Comparison of ENCODE assay signal across 15 cellular contexts in genomic region chr15:73375755-73376305, GRCh38. TPM values are rescaled to one million over a fixed set of nuclear protein-coding genes. Genes with fewer than 3 reads are reported as not detected.
DNase-seq lines count a peak whose midpoint lies in the region; ATAC-seq, FAIRE-seq and TF ChIP-seq lines count a peak whose summit lies in the region.
"Had no signal": no experiment of that assay in that cellular context is flagged by ENCODE, and none has a peak within 500 bp of the region (broad histone marks: within the 10 kb centered on the region; RNA-seq: fewer than 3 reads in every experiment).

No MANE protein-coding gene starts in this region.

- no peaks in the 10 kb centered on the region for H3K9me3 ChIP-seq in SJCRH30 (replicated peaks)
- H3K9me3 ChIP-seq in neural cell (ENCODE audit: low read length): no peaks in the 10 kb centered on the region
- no peaks in the 10 kb centered on the region for H3K9me3 ChIP-seq in OCI-LY7 (ENCODE audit: low read length)

- CTCF ChIA-PET in OCI-LY7 (lab: Charles Lee; ENCODE audit: unreplicated experiment): no interaction called here

- BruUV-seq in OCI-LY7 (replicated peaks; lab: Mats Ljungman, UMichigan): no TSS peak

- peak; percentile 98 for FAIRE-seq in HTR-8/SVneo (lab: Jason Lieb, UNC)

- intact Hi-C loops in OCI-LY7 (cut with micrococcal nuclease; ENCODE audit: unreplicated experiment): no loop called here

- H3K4me2 ChIP-seq in neural cell (ENCODE audit: low read length): no peak overlapping the region
- H3K4me2 ChIP-seq in OCI-LY7 (ENCODE audit: low read length): no peak overlapping the region
- H3K4me2 ChIP-seq: PC-9 had no signal

- H3K9me2 ChIP-seq in neural cell (ENCODE audit: insufficient read depth, low read length) (no peaks in the 10 kb centered on the region), OCI-LY7 (ENCODE audit: insufficient read depth, low read length) (no peaks in the 10 kb centered on the region)

- H3K36me3 ChIP-seq in SJCRH30 (no peaks in the 10 kb centered on the region), neural cell (ENCODE audit: insufficient read depth, low read length) (no peaks in the 10 kb centered on the region), OCI-LY7 (ENCODE audit: insufficient read depth, low read length) (no peaks in the 10 kb centered on the region)
- H3K36me3 ChIP-seq: tibial artery had no signal

- H3F3A ChIP-seq in neural cell (ENCODE audit: insufficient read depth, low read length, poor library complexity, severe bottlenecking): no peaks in the 10 kb centered on the region

- H3K27me3 ChIP-seq in SJCRH30 (no peaks in the 10 kb centered on the region), neural cell (ENCODE audit: insufficient read depth, low read depth, low read length) (no peaks in the 10 kb centered on the region)

- H3K27ac ChIP-seq in SJCRH30 (no peak overlapping the region), neural cell (ENCODE audit: low read length) (no peak overlapping the region), OCI-LY7 (ENCODE audit: low read depth, low read length, poor library complexity, severe bottlenecking) (no peak overlapping the region)
- H3K27ac ChIP-seq: epithelial cell of prostate, PC-9, tibial artery had no signal

- no peak for ATAC-seq in GM19023 (IDR thresholded peaks at IDR 0.05; ENCODE audit: unreplicated experiment)

- peak; percentile 78 for DNase-seq in HTR-8/SVneo (ENCODE audit: insufficient read length, low spot score)
- DNase-seq in NCI-H2107 treated with DMSO at 0.1 percent for 48 hours (lab: John Stamatoyannopoulos, UW; ENCODE audit: unreplicated experiment): peak; percentile 85
- peak; percentile 18 to 26 for DNase-seq in SJCRH30
- DNase-seq in OCI-LY7 (ENCODE audit: low spot score): no peak
- no peak for DNase-seq in stimulated activated CD4-positive, alpha-beta T cell treated with anti-CD3 and anti-CD28 coated beads, Interleukin-1b, Interleukin-23, amount 100 ng/mL, for 48 hours
- DNase-seq: activated naive CD4-positive, alpha-beta T cell treated with anti-CD3 and anti-CD28 coated beads, Interleukin-2, amount 50 U/mL, for 16 hours; cerebellar nuclear complex; hypothalamus; PC-9; tibial artery had no signal

- H2AFZ ChIP-seq in neural cell (ENCODE audit: low read depth, low read length): no peak overlapping the region
- no peak overlapping the region for H2AFZ ChIP-seq in OCI-LY7 (ENCODE audit: low read length)
- H2AFZ ChIP-seq: PC-9 had no signal

- H3K79me2 ChIP-seq in neural cell (replicated peaks; ENCODE audit: insufficient read depth, low read length) (no peaks in the 10 kb centered on the region), OCI-LY7 (ENCODE audit: insufficient read depth, low read depth, low read length) (no peaks in the 10 kb centered on the region)

- H3K9ac ChIP-seq in neural cell (ENCODE audit: low read length): no peak overlapping the region

- TF ChIP-seq EP300 in neural cell (conservative IDR thresholded peaks at IDR 0.05; ENCODE audit: poor library complexity, severe bottlenecking): peak; percentile 29

- TF ChIP-seq RAD21 in neural cell (conservative IDR thresholded peaks at IDR 0.05): no peak

- POLR2A ChIA-PET in OCI-LY7 (lab: Charles Lee): no interaction called here

- H4K20me1 ChIP-seq in neural cell (ENCODE audit: insufficient read depth) (no peaks in the 10 kb centered on the region), OCI-LY7 (ENCODE audit: insufficient read depth, low read length) (no peaks in the 10 kb centered on the region)

- H3K4me1 ChIP-seq in SJCRH30 (no peaks in the 10 kb centered on the region), OCI-LY7 (ENCODE audit: insufficient read depth, low read length, poor library complexity, severe bottlenecking) (no peaks in the 10 kb centered on the region)
- H3K4me1 ChIP-seq: tibial artery had no signal

- no peak for TF ChIP-seq CTCF in neural cell (IDR thresholded peaks at IDR 0.05; ENCODE audit: poor library complexity, severe bottlenecking)
- no peak for TF ChIP-seq CTCF in OCI-LY7 (conservative IDR thresholded peaks at IDR 0.05; ENCODE audit: low read length)

- H3K4me3 ChIP-seq in SJCRH30 (no peak overlapping the region), neural cell (ENCODE audit: low read length) (no peak overlapping the region), OCI-LY7 (ENCODE audit: low read depth, low read length, poor library complexity, severe bottlenecking) (no peak overlapping the region)
- H3K4me3 ChIP-seq: lung, PC-9, tibial artery had no signal

TF ChIP-seq in neural cell, 6 proteins besides CTCF, POLR2A, EP300 and RAD21:
- peak; percentile 17 for TF ChIP-seq POLR2AphosphoS5 (IDR thresholded peaks at IDR 0.05)
- no peak for TF ChIP-seq REST (IDR thresholded peaks at IDR 0.05; ENCODE audit: borderline replicate concordance)
- TF ChIP-seq MXI1 (conservative IDR thresholded peaks at IDR 0.05; ENCODE audit: poor library complexity, severe bottlenecking): no peak

RNA-seq across cellular contexts. Expression of gene HCN4, which starts 7.1 kb away (rescaled TPM):
- not detected in 2 replicates for total RNA-seq in SJCRH30 (2014; rRNA removed; shearing (Covaris generic))
- 4.0 and 4.5 TPM in 2 replicates for polyA plus RNA-seq in neural cell
- polyA minus RNA-seq in neural cell: 16.2 and 17.8 TPM in 2 replicates
- not detected in 2 replicates for total RNA-seq in OCI-LY7 (2014; rRNA removed; shearing (Covaris generic))
- total RNA-seq in OCI-LY7 (2022): not detected in 2 replicates
- total RNA-seq: LHCN-M2, PC-9 had no signal

Comparison
In these comparisons a context has a peak if more than half of its experiments do, and no peak if none do; other contexts are left out.
1. DNase-seq: peak in HTR-8/SVneo (single experiment), NCI-H2107 treated with DMSO at 0.1 percent for 48 hours (single experiment) and SJCRH30 (2 of 2); none in OCI-LY7 (single experiment) and stimulated activated CD4-positive, alpha-beta T cell treated with anti-CD3 and anti-CD28 coated beads, Interleukin-1b, Interleukin-23, amount 100 ng/mL, for 48 hours (single experiment).